ENCODE assay signal across 10 cellular contexts in genomic region chr15:68271854-68272471, GRCh38. TPM values are rescaled to one million over a fixed set of nuclear protein-coding genes. Genes with fewer than 3 reads are reported as not detected.
DNase-seq lines count a peak whose midpoint lies in the region; ATAC-seq and TF ChIP-seq lines count a peak whose summit lies in the region.
"Had no signal": no experiment of that assay in that cellular context is flagged by ENCODE, and none has a peak within 500 bp of the region (broad histone marks: within the 10 kb centered on the region; RNA-seq: fewer than 3 reads in every experiment).

No MANE protein-coding gene starts in this region.

- TF ChIP-seq CTCF in cardiac muscle cell (IDR thresholded peaks at IDR 0.05; ENCODE audit: low read depth, low read length), result no peak
- no peak for TF ChIP-seq CTCF in CD8-positive, alpha-beta T cell (IDR thresholded peaks at IDR 0.05)

- H3K36me3 ChIP-seq in cardiac muscle cell, result no peaks in the 10 kb centered on the region
- H3K36me3 ChIP-seq in CD8-positive, alpha-beta T cell (ENCODE audit: insufficient read depth, low read length), result no peaks in the 10 kb centered on the region

- no peaks in the 10 kb centered on the region for H3K27me3 ChIP-seq in cardiac muscle cell
- H3K27me3 ChIP-seq in CD8-positive, alpha-beta T cell (ENCODE audit: insufficient read depth, low read length), result no peaks in the 10 kb centered on the region

- no peaks in the 10 kb centered on the region for H3K9me3 ChIP-seq in cardiac muscle cell (ENCODE audit: low read depth)
- no peaks in the 10 kb centered on the region for H3K9me3 ChIP-seq in CD8-positive, alpha-beta T cell (ENCODE audit: low read length)

- no peak overlapping the region for H3K4me3 Mint-ChIP-seq in CD8-positive, alpha-beta T cell
- H3K4me3 Mint-ChIP-seq: dendritic cell treated with granulocyte-macrophage colony-stimulating factor and Interleukin-4, amounts not matched to agents 40 ng/mL and 50 ng/mL, for 4 days had no signal

- H3K4me3 ChIP-seq in cardiac muscle cell, result no peak overlapping the region
- H3K4me3 ChIP-seq in CD8-positive, alpha-beta T cell (ENCODE audit: low read depth, low read length), result no peak overlapping the region

- peak; percentile 46 for DNase-seq in GM04504 (ENCODE audit: low read depth)
- peak in 1 of 2 donors; percentile 46 for DNase-seq in cardiac muscle cell (ENCODE audit: low read depth in 1 of 2, low spot score in 1 of 2)
- peak; percentile 75 for DNase-seq in posterior vena cava (ENCODE audit: low spot score)
- DNase-seq in DMS153 (lab: John Stamatoyannopoulos, UW), result no peak
- no peak for DNase-seq in GM19240 (ENCODE audit: insufficient read length, low spot score)
- DNase-seq in CD8-positive, alpha-beta T cell, result no peak
- no peak for DNase-seq in mesenteric fat pad (ENCODE audit: low spot score)
- DNase-seq: NCI-H82 had no signal

- intact Hi-C loops in posterior vena cava (cut with DNase I), result no loop called here
- intact Hi-C loops in CD8-positive, alpha-beta T cell (cut with DNase I, micrococcal nuclease), result loop anchor here (10.0 kb wide), 2 partner anchors 543 to 1183 kb away; partner anchors contain the start of gene RPLP1 (in 1 of the 2)

- H3K4me1 Mint-ChIP-seq in CD8-positive, alpha-beta T cell (ENCODE audit: low read depth), result peaks cover 12% of the 10 kb centered on the region

- H3K27me3 Mint-ChIP-seq in CD8-positive, alpha-beta T cell (ENCODE audit: low read depth), result no peaks in the 10 kb centered on the region

- peaks cover 23% of the 10 kb centered on the region for H3K4me1 ChIP-seq in cardiac muscle cell (ENCODE audit: low read depth)
- H3K4me1 ChIP-seq in CD8-positive, alpha-beta T cell (ENCODE audit: insufficient read depth, low read length), result peaks cover 5% of the 10 kb centered on the region

- peak overlapping the region; percentile 20 for H3K27ac ChIP-seq in cardiac muscle cell
- H3K27ac ChIP-seq in CD8-positive, alpha-beta T cell (ENCODE audit: low read depth, low read length), result no peak overlapping the region

- ATAC-seq in SK-N-SH treated with all-trans-retinoic acid at 6 μM for 48 hours, result peak; percentile 85
- ATAC-seq in CD8-positive, alpha-beta T cell, result no peak

- POLR2A ChIA-PET in CD8-positive, alpha-beta T cell (lab: Charles Lee), result no interaction called here

- H3K36me3 Mint-ChIP-seq in CD8-positive, alpha-beta T cell, result no peaks in the 10 kb centered on the region

- no peak overlapping the region for H3K27ac Mint-ChIP-seq in CD8-positive, alpha-beta T cell
- H3K27ac Mint-ChIP-seq: dendritic cell treated with granulocyte-macrophage colony-stimulating factor and Interleukin-4, amounts not matched to agents 40 ng/mL and 50 ng/mL, for 4 days had no signal

- no peaks in the 10 kb centered on the region for H3K9me3 Mint-ChIP-seq in CD8-positive, alpha-beta T cell
- H3K9me3 Mint-ChIP-seq: dendritic cell treated with granulocyte-macrophage colony-stimulating factor and Interleukin-4, amounts not matched to agents 40 ng/mL and 50 ng/mL, for 4 days had no signal

- CTCF ChIA-PET in CD8-positive, alpha-beta T cell (lab: Charles Lee), result no interaction called here

TF ChIP-seq in SK-N-SH treated with all-trans-retinoic acid at 6 μM for 48 hours, 23 proteins besides CTCF, POLR2A, EP300 and RAD21:
- TF ChIP-seq RARB (CRISPR knock-in tag; IDR thresholded peaks at IDR 0.05) (no peak), ZNF8 (CRISPR knock-in tag; IDR thresholded peaks at IDR 0.05) (0 out of 2 replicates have a peak, but pooled peaks have one; percentile 28)

RNA-seq across cellular contexts. Expression of gene FEM1B, which starts 5.6 kb away (rescaled TPM):
- 45.2 and 59.7 TPM in 2 replicates for total RNA-seq in cardiac muscle cell
- polyA plus RNA-seq in cardiac muscle cell, result 23.0 and 29.0 TPM in 2 replicates
- total RNA-seq in posterior vena cava, result 100 to 1,000 TPM in 1 of 2 donors, 10 to 100 TPM in 1; 98.5 to 138 TPM
- 10 to 100 TPM; 89.7 to 90.6 TPM for total RNA-seq in CD8-positive, alpha-beta T cell
- 48.7 TPM for total RNA-seq in mesenteric fat pad

RNA-seq across cellular contexts. Expression of gene CLN6, which starts 42.4 kb away (rescaled TPM):
- total RNA-seq in cardiac muscle cell (18.5 and 21.7 TPM in 2 replicates), posterior vena cava (10 to 100 TPM; 14.9 TPM), mesenteric fat pad (24.7 TPM)
- 5.6 and 6.6 TPM in 2 replicates for polyA plus RNA-seq in cardiac muscle cell
- total RNA-seq in CD8-positive, alpha-beta T cell, result 1 to 10 TPM; 7.6 to 7.9 TPM

Comparison
In these comparisons a context has a peak if more than half of its experiments do, and no peak if none do; other contexts are left out.
1. DNase-seq: peak in GM04504 (single experiment) and posterior vena cava (single experiment); none in DMS153 (single experiment), GM19240 (single experiment), CD8-positive, alpha-beta T cell (0 of 7) and mesenteric fat pad (single experiment).
2. intact Hi-C loops: an anchor here in CD8-positive, alpha-beta T cell (10.0 kb wide); none called in posterior vena cava.